ENCODE assay signal across 8 cellular contexts in the genomic region with DNA sequence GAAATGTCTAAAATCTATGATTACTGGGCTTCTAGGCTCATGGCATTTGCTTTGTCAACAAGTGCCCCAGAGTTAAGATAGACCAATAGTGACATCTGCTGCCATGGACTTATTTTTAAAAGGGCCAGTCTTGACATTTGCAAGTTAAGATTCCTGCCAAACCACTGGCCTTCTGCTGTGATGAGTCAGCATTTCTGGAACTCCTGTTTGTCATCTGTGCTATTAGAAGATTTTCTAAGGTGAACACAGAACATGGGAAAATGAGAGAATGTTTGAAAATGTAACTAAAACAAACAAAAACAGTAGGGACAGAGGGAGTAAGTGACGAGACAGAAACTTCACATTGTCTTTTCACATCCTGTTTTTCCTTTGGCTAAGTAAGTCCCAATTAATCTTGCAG.
DNase-seq lines count a peak whose midpoint lies in the region; ATAC-seq, FAIRE-seq and TF ChIP-seq lines count a peak whose summit lies in the region.

No MANE protein-coding gene starts in this region.

- H3K27ac ChIP-seq in WERI-Rb-1 (no peak overlapping the region), sigmoid colon (peak overlapping the region; percentile 46 to 78 (median 70))

- H3K9me3 ChIP-seq in WERI-Rb-1 (ENCODE audit: severe bottlenecking) (no peaks in the 10 kb centered on the region), sigmoid colon (peaks cover 0 to 4% (median 1%) of the 10 kb centered on the region in 4 donors)

- DNase-seq in D721Med (ENCODE audit: insufficient read length, low spot score): no peak
- no peak for DNase-seq in GM19239 (ENCODE audit: insufficient read length, low spot score)
- peak; percentile 11 for DNase-seq in WERI-Rb-1
- DNase-seq in glomerular visceral epithelial cell (ENCODE audit: extremely low spot score): peak; percentile 87
- no peak for DNase-seq in sigmoid colon
- DNase-seq in NCI-H2107 treated with DMSO at 0.1 percent for 48 hours (lab: John Stamatoyannopoulos, UW; ENCODE audit: unreplicated experiment): no peak
- DNase-seq in occipital lobe (lab: John Stamatoyannopoulos, UW): no peak

- WGBS in sigmoid colon, 2 donors: 45 to 76% methylated on average over 1 of the region's 1 CpG

- H3K27me3 ChIP-seq in WERI-Rb-1 (ENCODE audit: insufficient read depth, low read depth, severe bottlenecking): no peaks in the 10 kb centered on the region
- no peaks in the 10 kb centered on the region for H3K27me3 ChIP-seq in sigmoid colon

- peak; percentile 75 for ATAC-seq in HG03442 (IDR thresholded peaks at IDR 0.05; ENCODE audit: unreplicated experiment)

- TF ChIP-seq CTCF in D721Med (IDR thresholded peaks at IDR 0.05; ENCODE audit: insufficient read depth, missing control alignments) (peak; percentile 22), WERI-Rb-1 (IDR thresholded peaks at IDR 0.05; ENCODE audit: low read depth, low read length) (no peak), sigmoid colon (IDR thresholded peaks at IDR 0.05) (no peak)

- TF ChIP-seq EP300 in sigmoid colon (IDR thresholded peaks at IDR 0.05): no peak

- TF ChIP-seq POLR2A in sigmoid colon (IDR thresholded peaks at IDR 0.05): no peak

- intact Hi-C loops in sigmoid colon (cut with DNase I): loop anchor here (5.0 kb wide), 4 partner anchors 45 to 370 kb away; no protein-coding TSS in a partner anchor

- H3K36me3 ChIP-seq in WERI-Rb-1 (no peaks in the 10 kb centered on the region), sigmoid colon (no peaks in the 10 kb centered on the region)

- H3K4me3 ChIP-seq in WERI-Rb-1 (ENCODE audit: low read depth, low read length): no peak overlapping the region
- no peak overlapping the region for H3K4me3 ChIP-seq in sigmoid colon

- FAIRE-seq in D721Med (lab: Jason Lieb, UNC) (no peak), GM19239 (lab: Jason Lieb, UNC) (peak; percentile 68)

- H3K4me1 ChIP-seq in sigmoid colon: peaks cover 0 to 62% (median 49%) of the 10 kb centered on the region in 4 donors

Comparison
In these comparisons a context has a peak if more than half of its experiments do, and no peak if none do; other contexts are left out.
1. DNase-seq: peak in WERI-Rb-1 (single experiment) and glomerular visceral epithelial cell (single experiment); none in D721Med (single experiment), GM19239 (single experiment), sigmoid colon (single experiment), NCI-H2107 treated with DMSO at 0.1 percent for 48 hours (single experiment) and occipital lobe (single experiment).